ENCODE assay signal across 8 cellular contexts in the genomic region with DNA sequence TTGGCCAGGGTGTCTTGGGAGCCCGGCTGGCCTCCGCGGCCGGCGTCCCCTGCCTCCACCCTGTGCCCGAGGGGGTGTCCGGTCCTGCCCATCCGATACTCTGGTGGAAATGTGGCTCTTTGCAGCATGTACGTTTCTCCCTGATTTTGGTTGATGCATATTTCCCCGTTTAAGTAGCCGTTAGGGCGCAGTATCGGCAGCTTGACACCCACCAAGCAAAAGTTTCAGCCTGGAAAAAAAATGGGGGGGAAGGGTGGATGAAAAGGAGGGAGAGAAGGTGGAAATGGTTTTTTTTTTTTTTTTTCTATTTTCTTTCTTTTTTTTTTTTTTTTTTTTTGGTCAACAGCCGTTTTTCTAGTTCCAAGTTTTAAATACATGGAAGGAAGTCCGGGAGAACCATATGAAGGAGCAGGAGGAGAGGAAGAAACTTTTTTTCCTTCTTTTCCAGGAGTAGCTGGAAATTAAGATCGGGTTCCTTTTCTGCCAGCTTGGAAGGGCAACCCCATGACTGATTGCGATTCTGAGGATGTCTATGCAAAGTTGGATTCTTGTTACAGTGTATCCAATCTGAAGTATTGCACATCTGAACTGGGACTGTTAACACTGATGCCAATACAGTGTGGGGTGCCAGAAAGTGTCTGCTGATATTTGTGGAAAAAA. TPM values are rescaled to one million over a fixed set of nuclear protein-coding genes. Genes with fewer than 3 reads are reported as not detected.
DNase-seq lines count a peak whose midpoint lies in the region; ATAC-seq, FAIRE-seq and TF ChIP-seq lines count a peak whose summit lies in the region.

No MANE protein-coding gene starts in this region.

- no peak overlapping the region for H3K23ac ChIP-seq in H1 (ENCODE audit: insufficient read length)

- H3K9me3 Mint-ChIP-seq in natural killer cell treated with Interleukin-12 subunit alpha and Interleukin-12 subunit beta and Interleukin-15 and Interleukin-18, amount 100 ng/mL, for 72 hours: no peaks in the 10 kb centered on the region

- no peak for TF ChIP-seq RAD21 in H1 (IDR thresholded peaks at IDR 0.05 in 1 of 2, conservative IDR thresholded peaks at IDR 0.05 in 1 of 2; ENCODE audit: low read depth in 2 of 2, low read length in 2 of 2)

- no peak overlapping the region for H2BK15ac ChIP-seq in H1 (ENCODE audit: low read length)

- H3K14ac ChIP-seq in H1 (ENCODE audit: insufficient read length): no peak overlapping the region

- H3K9ac ChIP-seq in H1 (replicated peaks in 1 of 4; ENCODE audit: extremely low read depth in 1 of 4, low read depth in 3 of 4, low read length in 3 of 4): peak overlapping the region; percentile 65 to 88 (median 72)

- H3K79me1 ChIP-seq in H1 (ENCODE audit: low read depth, low read length): no peaks in the 10 kb centered on the region; the same call in 1 of the 2 replicates

- no peak for ATAC-seq in natural killer cell treated with Interleukin-12 subunit alpha and Interleukin-12 subunit beta and Interleukin-15 and Interleukin-18, amount 100 ng/mL, for 72 hours
- ATAC-seq in HG02884 (IDR thresholded peaks at IDR 0.05; ENCODE audit: unreplicated experiment): no peak

- H3K4ac ChIP-seq in H1 (replicated peaks; ENCODE audit: insufficient read length, low read depth, low read length): no peak overlapping the region

- peak overlapping the region; percentile 85 to 95 (median 90) for H3K4me3 ChIP-seq in Peyer's patch
- peak overlapping the region; percentile 88 to 94 (median 91) for H3K4me3 ChIP-seq in H1 (ENCODE audit: extremely low read depth in 1 of 4, insufficient read depth in 2 of 4, low read depth in 3 of 4, low read length in 4 of 4)

- H3K27me3 Mint-ChIP-seq in natural killer cell treated with Interleukin-12 subunit alpha and Interleukin-12 subunit beta and Interleukin-15 and Interleukin-18, amount 100 ng/mL, for 72 hours: no peaks in the 10 kb centered on the region

- H4K91ac ChIP-seq in H1 (replicated peaks; ENCODE audit: insufficient read length, low read length): no peak overlapping the region

- no peak overlapping the region for H2BK20ac ChIP-seq in H1 (ENCODE audit: low read length)

- H3K27me3 ChIP-seq in Peyer's patch (no peaks in the 10 kb centered on the region), H1 (replicated peaks in 1 of 4; ENCODE audit: control insufficient read depth in 3 of 4, extremely low read depth in 1 of 4, insufficient read depth in 3 of 4, low read length in 3 of 4) (peaks cover 0 to 3% (median 0%) of the 10 kb centered on the region in 4 experiments; a peak in 2 of 7 replicates)

- no peak for TF ChIP-seq POLR2A in Peyer's patch (IDR thresholded peaks at IDR 0.05)
- 0 out of 3 replicates have a peak, but pooled peaks of 1 of the 2 experiments have one; percentile 32 for TF ChIP-seq POLR2A in H1 (IDR thresholded peaks at IDR 0.05; ENCODE audit: control extremely low read depth in 1 of 2, low read depth in 2 of 2, low read length in 2 of 2)

- H3K4me1 Mint-ChIP-seq in natural killer cell treated with Interleukin-12 subunit alpha and Interleukin-12 subunit beta and Interleukin-15 and Interleukin-18, amount 100 ng/mL, for 72 hours (ENCODE audit: low read depth in 2 of 2): peaks cover 47 to 60% of the 10 kb centered on the region in 2 donors

- peak overlapping the region; percentile 98 for H3K4me3 Mint-ChIP-seq in natural killer cell treated with Interleukin-12 subunit alpha and Interleukin-12 subunit beta and Interleukin-15 and Interleukin-18, amount 100 ng/mL, for 72 hours

- H2AK5ac ChIP-seq in H1 (ENCODE audit: low read depth, low read length): no peak overlapping the region

- no peak for FAIRE-seq in H1 (lab: Jason Lieb, UNC)

- peaks cover 0 to 45% (median 0%) of the 10 kb centered on the region in 4 donors for H3K4me1 ChIP-seq in Peyer's patch
- peaks cover 0 to 11% (median under 1%) of the 10 kb centered on the region in 4 experiments; a peak in 5 of 7 replicates for H3K4me1 ChIP-seq in H1 (replicated peaks in 1 of 4; ENCODE audit: control insufficient read depth in 3 of 4, insufficient read depth in 4 of 4, low read length in 3 of 4)

- H4K8ac ChIP-seq in H1 (ENCODE audit: extremely low read depth, insufficient read depth, low read length): peak overlapping the region; percentile 48; the same call in 1 of the 2 replicates

- H3K56ac ChIP-seq in H1 (replicated peaks; ENCODE audit: insufficient read length, low read depth, low read length): no peak overlapping the region

- peak; percentile 37 for DNase-seq in SIG-M5 treated with dmso at 0.1 percent for 504 hours (lab: John Stamatoyannopoulos, UW; ENCODE audit: unreplicated experiment)
- no peak for DNase-seq in SIG-M5 (lab: John Stamatoyannopoulos, UW)
- DNase-seq in Peyer's patch: no peak
- no peak for DNase-seq in H1 (ENCODE audit: low read depth in 1 of 2, low spot score in 2 of 2)
- no peak for DNase-seq in natural killer cell treated with Interleukin-12 subunit alpha and Interleukin-12 subunit beta and Interleukin-15 and Interleukin-18, amount 100 ng/mL, for 72 hours (ENCODE audit: low spot score)
- no peak for DNase-seq in activated CD4-positive, alpha-beta T cell treated with anti-CD3 and anti-CD28 coated beads for 48 hours
- no peak for DNase-seq in NCI-H1694 (lab: John Stamatoyannopoulos, UW)

- CTCF ChIA-PET in H1 (lab: Charles Lee; ENCODE audit: partially characterized antibody): interaction anchor here (0.6 to 3.3 kb wide), 7 partner anchors 10 to 155 kb away, joined by 3 to 18 read pairs (median 3); no protein-coding TSS in a partner anchor

- TF ChIP-seq EP300 in H1 (IDR thresholded peaks at IDR 0.05; ENCODE audit: borderline replicate concordance in 1 of 2, low read depth in 2 of 2, low read length in 2 of 2): no peak

- no peak overlapping the region for H2BK120ac ChIP-seq in H1 (replicated peaks; ENCODE audit: low read depth, low read length)

- H3K36me3 Mint-ChIP-seq in natural killer cell treated with Interleukin-12 subunit alpha and Interleukin-12 subunit beta and Interleukin-15 and Interleukin-18, amount 100 ng/mL, for 72 hours: no peaks in the 10 kb centered on the region

- H3K27ac Mint-ChIP-seq in natural killer cell treated with Interleukin-12 subunit alpha and Interleukin-12 subunit beta and Interleukin-15 and Interleukin-18, amount 100 ng/mL, for 72 hours: peak overlapping the region; percentile 79 to 88

- WGBS in H1 (ENCODE audit: extremely low coverage in 1 of 2, insufficient coverage in 1 of 2, insufficient read length in 1 of 2, insufficient replicate concordance in 2 of 2, low coverage in 1 of 2, low lambda C conversion rate in 2 of 2, missing lambda C conversion rate in 1 of 2), 2 experiments: 3% methylated on average over 15 of the region's 17 CpGs; no CpG with 5 or more reads in 1 of the 2 experiments

- H2AFZ ChIP-seq in H1 (ENCODE audit: low read length): no peak overlapping the region

- no peak overlapping the region for H4K5ac ChIP-seq in H1 (ENCODE audit: insufficient read length, low read depth, low read length)

- H3K18ac ChIP-seq in H1 (ENCODE audit: extremely low read depth, low read length): peak overlapping the region; percentile 36

- H2BK5ac ChIP-seq in H1 (ENCODE audit: low read depth, low read length): 0 out of 2 replicates have a peak overlapping the region, but pooled peaks have one; percentile 38

- peaks cover 10 to 22% of the 10 kb centered on the region in 2 experiments for H4K20me1 ChIP-seq in H1 (replicated peaks in 1 of 2; ENCODE audit: control insufficient read depth in 1 of 2, insufficient read depth in 2 of 2, low read length in 2 of 2)

- H2BK12ac ChIP-seq in H1 (ENCODE audit: low read depth, low read length): no peak overlapping the region

- TF ChIP-seq CTCF in Peyer's patch (IDR thresholded peaks at IDR 0.05) (peak in 1 of 6 experiments; percentile 5), H1 (IDR thresholded peaks at IDR 0.05; ENCODE audit: control extremely low read depth in 1 of 3, insufficient read depth in 1 of 3, low read depth in 1 of 3, low read length in 3 of 3) (no peak)

- no peaks in the 10 kb centered on the region for H3K36me3 ChIP-seq in Peyer's patch
- peaks cover 0 to 5% (median 0%) of the 10 kb centered on the region in 4 experiments; a peak in 1 of 8 replicates for H3K36me3 ChIP-seq in H1 (ENCODE audit: control insufficient read depth in 2 of 4, insufficient read depth in 4 of 4, low read length in 3 of 4)

- H3K9me3 ChIP-seq in Peyer's patch (no peaks in the 10 kb centered on the region), H1 (ENCODE audit: insufficient read depth in 2 of 2, low read depth in 1 of 2, low read length in 1 of 2) (no peaks in the 10 kb centered on the region)

- POLR2A ChIA-PET in H1 (lab: Charles Lee; ENCODE audit: partially characterized antibody): interaction anchor here (0.6 to 1.4 kb wide), 3 partner anchors 9 to 91 kb away, joined by 3 to 5 read pairs (median 3); no protein-coding TSS in a partner anchor

- H3K23me2 ChIP-seq in H1 (ENCODE audit: low read depth, low read length): peaks cover 18% of the 10 kb centered on the region

- peak overlapping the region; percentile 67 to 85 for H3K4me2 ChIP-seq in H1 (ENCODE audit: insufficient read depth in 1 of 2, low read depth in 2 of 2, low read length in 2 of 2)

- peaks cover 0 to 51% of the 10 kb centered on the region in 2 experiments; a peak in 3 of 4 replicates for H3K79me2 ChIP-seq in H1 (ENCODE audit: control insufficient read depth in 1 of 2, insufficient read depth in 2 of 2, low read length in 2 of 2)

- H3K27ac ChIP-seq in Peyer's patch (peak overlapping the region; percentile 90 to 96 (median 94)), H1 (ENCODE audit: low read depth, low read length) (no peak overlapping the region)

TF ChIP-seq in H1, 55 proteins besides CTCF, POLR2A, EP300 and RAD21:
- TF ChIP-seq TAF1 (IDR thresholded peaks at IDR 0.05; ENCODE audit: low read depth, low read length) (0 out of 2 replicates have a peak, but pooled peaks have one; percentile 33), KDM4A (IDR thresholded peaks at IDR 0.05; ENCODE audit: low read depth, low read length, severe bottlenecking) (no peak), EZH2 (IDR thresholded peaks at IDR 0.05; ENCODE audit: low read depth, low read length, severe bottlenecking) (peak; percentile 24), GABPA (IDR thresholded peaks at IDR 0.05; ENCODE audit: borderline replicate concordance, insufficient read depth, low read length) (no peak)
TF ChIP-seq in H1: peak in this region for 2.

RNA-seq across cellular contexts. Expression of a gene that starts 1.5 kb away (rescaled TPM):
- total RNA-seq in Peyer's patch: 10 to 100 TPM in 2 of 4 donors, 1 to 10 TPM in 2; 5.0 to 12.7 (median 10.1) TPM
- 20.0 and 20.3 TPM in 2 replicates for total RNA-seq in H1 (2021; fragmentation: NEBNext Ultra II Directional; extraction: Animal tissue kit (Norgen Biotek cat#: 25700))
- 7.5 and 9.0 TPM in 2 replicates for polyA plus RNA-seq in H1 (2011; rRNA removed)
- 8.4 TPM for polyA plus RNA-seq in H1 (2011; cell fraction: cytosol; rRNA removed)
- 4.5 TPM for polyA plus RNA-seq in H1 (2011; cell fraction: nucleus; rRNA removed)
- 10.2 to 10.8 TPM (median 10.6 TPM) in 4 replicates for polyA plus RNA-seq in H1 (2012, experiment 1 of 2)
- polyA plus RNA-seq in H1 (2012, experiment 2 of 2): 6.3 TPM
- 10.9 TPM for polyA plus RNA-seq in H1 (2013, experiment 1 of 2)
- 11.2 TPM for polyA plus RNA-seq in H1 (2013, experiment 2 of 2)
- polyA minus RNA-seq in H1 (2011; rRNA and poly(A)+ RNA removed): 10.6 and 11.5 TPM in 2 replicates
- 19.2 TPM for polyA minus RNA-seq in H1 (2011; cell fraction: cytosol; rRNA and poly(A)+ RNA removed)
- 10.2 TPM for polyA minus RNA-seq in H1 (2011; cell fraction: nucleus; rRNA and poly(A)+ RNA removed)
- total RNA-seq in natural killer cell treated with Interleukin-12 subunit alpha and Interleukin-12 subunit beta and Interleukin-15 and Interleukin-18, amount 100 ng/mL, for 72 hours: 10 to 100 TPM; 12.1 to 13.6 TPM
